ENCODE assay signal across 8 cellular contexts in the genomic region with DNA sequence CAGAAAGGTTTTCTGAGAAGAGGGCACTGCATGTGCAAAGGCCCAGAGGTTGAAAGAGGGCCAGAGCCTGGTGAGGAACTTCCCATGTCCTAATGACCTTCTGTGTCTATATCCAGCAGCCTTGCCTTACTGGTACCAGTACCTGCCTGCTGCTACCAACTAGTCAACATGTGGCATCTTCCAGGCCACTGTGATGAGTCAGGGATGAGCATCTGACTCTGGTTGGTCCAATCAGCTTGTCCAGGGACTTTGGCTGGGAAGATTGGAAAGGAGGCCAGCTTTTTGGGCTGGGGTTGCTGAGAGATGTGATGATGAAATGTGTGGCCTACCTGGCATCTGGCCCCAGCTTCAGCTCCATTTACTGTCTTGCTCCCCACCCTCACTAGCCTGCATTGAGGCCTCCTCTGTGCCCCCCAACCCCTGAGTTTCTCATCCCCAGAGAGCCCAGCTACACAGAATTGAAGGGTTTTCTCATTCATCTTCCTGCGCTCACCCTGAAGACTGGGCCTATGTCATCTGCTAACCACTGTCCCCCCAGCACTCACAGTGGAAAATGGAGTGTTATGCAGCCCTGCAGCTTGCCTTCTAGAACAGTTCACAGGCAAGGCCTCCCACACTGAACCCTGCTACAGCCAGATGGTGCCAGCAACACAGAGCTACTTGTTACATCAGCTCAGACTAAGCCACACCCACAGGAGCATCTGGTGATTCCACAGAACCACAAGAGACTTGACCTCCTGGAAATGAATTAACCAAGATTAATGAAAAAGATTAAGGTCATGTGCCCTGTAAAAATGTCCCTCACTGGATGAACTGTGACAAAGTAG. TPM values are rescaled to one million over a fixed set of nuclear protein-coding genes. Genes with fewer than 3 reads are reported as not detected.
DNase-seq lines count a peak whose midpoint lies in the region; ATAC-seq and TF ChIP-seq lines count a peak whose summit lies in the region.

No MANE protein-coding gene starts in this region.

- ATAC-seq in T-helper 17 cell (peak; percentile 38), left colon (no peak), GM21825 (IDR thresholded peaks at IDR 0.05; ENCODE audit: unreplicated experiment) (no peak), HG02885 (IDR thresholded peaks at IDR 0.05; ENCODE audit: poor library complexity, unreplicated experiment) (no peak)

- H3K4me1 ChIP-seq in KMS-11 (ENCODE audit: low read depth, poor library complexity, severe bottlenecking), result peaks cover 38% of the 10 kb centered on the region

- H3K27ac Mint-ChIP-seq in T-helper 17 cell, result peak overlapping the region; percentile 95

- peaks cover 61% of the 10 kb centered on the region for H3K4me1 Mint-ChIP-seq in T-helper 17 cell

- TF ChIP-seq CTCF in KMS-11 (conservative IDR thresholded peaks at IDR 0.05; ENCODE audit: low read depth, low read length), result no peak

- H3K27me3 Mint-ChIP-seq in T-helper 17 cell, result no peaks in the 10 kb centered on the region

- peak overlapping the region; percentile 97 for H3K4me3 Mint-ChIP-seq in T-helper 17 cell

- no peaks in the 10 kb centered on the region for H3K27me3 ChIP-seq in KMS-11 (ENCODE audit: insufficient read depth, low read depth)

- peaks cover 2% of the 10 kb centered on the region for H3K36me3 Mint-ChIP-seq in T-helper 17 cell (ENCODE audit: low read depth)

- peak overlapping the region; percentile 54 for H3K4me2 ChIP-seq in KMS-11

- peak; percentile 33 for DNase-seq in DMS53 treated with DMSO at 0.1 percent for 48 hours (lab: John Stamatoyannopoulos, UW; ENCODE audit: unreplicated experiment)
- peak in 1 of 3 donors; percentile 32 for DNase-seq in T-helper 17 cell
- DNase-seq in caudate nucleus (lab: John Stamatoyannopoulos, UW), result peak in 27 of 61 donors; percentile 18 to 77 (median 43)
- DNase-seq in left colon, result peak; percentile 49 to 75
- DNase-seq in stimulated activated CD8-positive, alpha-beta memory T cell treated with anti-CD3 and anti-CD28 coated beads, Interleukin-4, amount 100 ng/mL, for 48 hours, result peak; percentile 79

- intact Hi-C loops in left colon (cut with DNase I, micrococcal nuclease), result no loop called here

- peak overlapping the region; percentile 59; the same call in 1 of the 2 replicates for H3K9ac ChIP-seq in KMS-11

- no peak overlapping the region for H3K4me3 ChIP-seq in KMS-11 (IDR thresholded peaks at IDR 0.05; ENCODE audit: insufficient read depth, low read depth, low read length)

- no peaks in the 10 kb centered on the region for H3K36me3 ChIP-seq in KMS-11 (ENCODE audit: insufficient read depth)

- H2AFZ ChIP-seq in KMS-11 (ENCODE audit: low read depth), result no peak overlapping the region

- no peaks in the 10 kb centered on the region for H3K79me2 ChIP-seq in KMS-11 (ENCODE audit: insufficient read depth, low read depth)

- no peaks in the 10 kb centered on the region for H3K9me3 ChIP-seq in T-helper 17 cell (ENCODE audit: control insufficient read depth, low read length, poor library complexity, severe bottlenecking)

- no peaks in the 10 kb centered on the region for H4K20me1 ChIP-seq in KMS-11 (ENCODE audit: insufficient read depth)

- H3K27ac ChIP-seq in KMS-11 (peak overlapping the region; percentile 44), caudate nucleus (ENCODE audit: low read depth, low read length) (peak overlapping the region; percentile 52)

RNA-seq across cellular contexts. Expression of gene TWF2, which starts 1.3 kb away (rescaled TPM):
- total RNA-seq in T-helper 17 cell, result 10 to 100 TPM; 44.8 to 48.2 TPM
- 10 to 100 TPM; 37.8 to 53.9 TPM for total RNA-seq in left colon

RNA-seq across cellular contexts. Expression of gene PPM1M, which starts 5.3 kb away (rescaled TPM):
- total RNA-seq in T-helper 17 cell, result 10 to 100 TPM; 43.9 to 58.0 TPM
- 1 to 10 TPM; 2.9 to 9.3 TPM for total RNA-seq in left colon

RNA-seq across cellular contexts. Expression of gene TLR9, which starts 14.8 kb away (rescaled TPM):
- total RNA-seq in T-helper 17 cell (under 1 TPM in 1 of 2 donors, not detected in 1; 0.42 TPM), left colon (under 1 TPM in 1 of 2 donors, not detected in 1; 0.42 TPM)

RNA-seq across cellular contexts. Expression of gene WDR82, which starts 38.2 kb away (rescaled TPM):
- total RNA-seq in T-helper 17 cell, result 100 to 1,000 TPM; 109 to 114 TPM
- 10 to 100 TPM; 57.1 to 60.9 TPM for total RNA-seq in left colon

RNA-seq across cellular contexts. Expression of gene ALAS1, which starts 42.3 kb away (rescaled TPM):
- total RNA-seq in T-helper 17 cell, result 10 to 100 TPM; 14.4 to 15.6 TPM
- total RNA-seq in left colon, result 100 to 1,000 TPM; 128 to 150 TPM

Comparison
In these comparisons a context has a peak if more than half of its experiments do, and no peak if none do; other contexts are left out.
1. RNA of gene PPM1M, which starts 5.3 kb away (total RNA-seq): 43.9 to 58.0 TPM in T-helper 17 cell; 2.9 to 9.3 TPM in left colon; every median in the first group is over 4 times any median in the second.